ENCODE assay signal across 3 cellular contexts in the genomic region with DNA sequence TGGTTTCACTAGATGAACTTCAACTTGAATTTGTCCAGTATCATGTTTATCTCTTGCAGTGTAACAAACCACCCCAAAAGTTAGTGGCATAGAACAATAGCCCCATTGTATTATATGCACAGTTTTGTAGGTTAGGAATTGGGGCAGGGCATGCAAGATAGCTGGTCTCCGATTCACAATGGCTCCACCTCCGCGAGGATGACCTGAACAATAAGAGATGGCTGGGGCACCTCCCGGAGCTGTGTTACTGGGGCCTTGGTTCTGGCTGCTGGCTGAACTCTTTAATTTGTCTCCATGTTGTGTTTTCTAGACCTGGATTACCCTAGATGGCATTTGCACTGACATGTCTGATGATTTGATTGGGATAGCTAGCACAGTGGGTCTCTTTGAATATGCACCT.
"Had no signal": no experiment of that assay in that cellular context is flagged by ENCODE, and none has a peak within 500 bp of the region (broad histone marks: within the 10 kb centered on the region; RNA-seq: fewer than 3 reads in every experiment).

No MANE protein-coding gene starts in this region.

- DNase-seq: GDM1, GF-D8 had no signal

- H3K4me3 ChIP-seq: GM12878 had no signal
